ENCODE assay signal across 19 cellular contexts in the genomic region with DNA sequence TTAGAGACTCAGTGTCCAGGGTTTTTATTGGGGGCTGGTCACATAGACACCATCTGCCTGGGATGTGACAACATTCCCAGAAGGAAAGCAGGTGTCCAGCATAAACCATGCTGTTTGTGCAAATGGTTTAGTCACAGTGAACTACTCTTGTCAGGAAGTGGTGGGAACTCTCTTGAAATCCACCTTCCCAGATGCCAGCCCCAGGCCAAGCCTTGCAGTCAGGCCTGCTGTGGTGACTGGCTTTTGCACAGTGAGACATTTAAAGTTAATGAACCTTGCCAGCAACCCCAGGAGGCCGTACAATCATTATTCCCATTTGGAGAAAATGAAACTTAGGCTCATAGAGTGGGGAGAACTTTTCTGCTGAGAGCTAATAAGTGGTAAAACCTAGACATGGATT.
A peak's percentile ranks its signal among the peaks of the same experiment; 100 is the strongest.
DNase-seq lines count a peak whose midpoint lies in the region; ATAC-seq and TF ChIP-seq lines count a peak whose summit lies in the region.
"Had no signal": no experiment of that assay in that cellular context is flagged by ENCODE, and none has a peak within 500 bp of the region (broad histone marks: within the 10 kb centered on the region; RNA-seq: fewer than 3 reads in every experiment).

No MANE protein-coding gene starts in this region.

- no peak overlapping the region for H3K56ac ChIP-seq in IMR-90 (ENCODE audit: extremely low read depth, insufficient read depth, low read length)

- DNase-seq in A673 (ENCODE audit: low spot score) (peak; percentile 18), IMR-90 (peak; percentile 1), RPMI7951 (ENCODE audit: low read depth) (peak; percentile 61), renal cortical epithelial cell (ENCODE audit: low read depth) (peak; percentile 47), tibial artery (no peak), NCI-H2227 treated with DMSO at 0.1 percent for 48 hours (lab: John Stamatoyannopoulos, UW) (no peak)
- DNase-seq: 8988T; Calu3; CD8-positive, alpha-beta T cell; DMS153; DMS79; GDM1; HCEC 1CT; HFFc6 had no signal

- no peak overlapping the region for H2AK5ac ChIP-seq in IMR-90 (ENCODE audit: low read depth, low read length)

- no peak overlapping the region for H3K18ac ChIP-seq in IMR-90 (ENCODE audit: low read depth, low read length)

- no peak overlapping the region for H4K8ac ChIP-seq in IMR-90 (ENCODE audit: low read depth in 2 of 2, low read length in 2 of 2)

- TF ChIP-seq RAD21 in IMR-90 (IDR thresholded peaks at IDR 0.05; ENCODE audit: low read length) = no peak

- H3K9me1 ChIP-seq in IMR-90 (ENCODE audit: insufficient read depth, low read length) = no peaks in the 10 kb centered on the region

- ATAC-seq in IMR-90 (ENCODE audit: low read depth) = no peak
- ATAC-seq in HG02852 (IDR thresholded peaks at IDR 0.05; ENCODE audit: unreplicated experiment) = no peak
- no peak for ATAC-seq in GM21526 (IDR thresholded peaks at IDR 0.05; ENCODE audit: low FRiP score, unreplicated experiment)
- ATAC-seq: CD8-positive, alpha-beta T cell; GM23338; HepG2 had no signal

- no peak overlapping the region for H3K4me2 ChIP-seq in IMR-90 (ENCODE audit: low read depth, low read length)
- H3K4me2 ChIP-seq: GM23338 had no signal

- H4K20me1 ChIP-seq in IMR-90 (ENCODE audit: insufficient read depth, low read length) = no peaks in the 10 kb centered on the region
- H4K20me1 ChIP-seq: BLaER1 treated with 17β-estradiol and CSF1 and Interleukin-3, amounts not matched to agents 10 nM and 100 nM had no signal

- POLR2A ChIA-PET in A673 (lab: Charles Lee; ENCODE audit: low non-redundant PET) = no interaction called here
- POLR2A ChIA-PET in IMR-90 (lab: Charles Lee; ENCODE audit: unreplicated experiment) = no interaction called here

- H3K27me3 ChIP-seq in A673 (replicated peaks; ENCODE audit: insufficient read depth, low read depth, low read length, poor library complexity) (peaks cover 4% of the 10 kb centered on the region), IMR-90 (ENCODE audit: control insufficient read depth, insufficient read depth, low read length) (peaks cover 25% of the 10 kb centered on the region), tibial artery (no peaks in the 10 kb centered on the region)
- H3K27me3 ChIP-seq: BLaER1 treated with 17β-estradiol and CSF1 and Interleukin-3, amounts not matched to agents 10 nM and 100 nM had no signal

- dilution Hi-C loops in IMR-90 (cut with HindIII; ENCODE audit: low sequenced_read_pairs, unreplicated experiment) = no loop called here

- no peak overlapping the region for H2AK9ac ChIP-seq in IMR-90 (replicated peaks; ENCODE audit: low read depth, low read length, poor library complexity)

- H3K14ac ChIP-seq in IMR-90 (replicated peaks; ENCODE audit: low read depth, low read length) = no peak overlapping the region

- no CpG with 5 or more reads among the region's 1 CpG for WGBS in IMR-90 (ENCODE audit: extremely low coverage in 2 of 2, insufficient read length in 1 of 2), 2 experiments

- H3K79me1 ChIP-seq in IMR-90 (ENCODE audit: low read depth in 1 of 2, low read length in 2 of 2) = no peaks in the 10 kb centered on the region

- H4K5ac ChIP-seq in IMR-90 (ENCODE audit: low read depth, low read length) = no peak overlapping the region

- CTCF ChIA-PET in A673 (lab: Charles Lee) (no interaction called here), IMR-90 (lab: Yijun Ruan, JAX) (no interaction called here)

- no peak overlapping the region for H3K4me3 ChIP-seq in A673 (ENCODE audit: low read depth, low read length, poor library complexity, severe bottlenecking)
- no peak overlapping the region for H3K4me3 ChIP-seq in IMR-90 (ENCODE audit: insufficient read depth, low read depth, low read length)
- H3K4me3 ChIP-seq in tibial artery = no peak overlapping the region
- H3K4me3 ChIP-seq: BLaER1 treated with 17β-estradiol and CSF1 and Interleukin-3, amounts not matched to agents 10 nM and 100 nM; GM23338 had no signal

- no peak overlapping the region for H2AFZ ChIP-seq in IMR-90 (replicated peaks; ENCODE audit: low read length, poor library complexity)
- H2AFZ ChIP-seq: GM23338 had no signal

- no peak overlapping the region for H3K23ac ChIP-seq in IMR-90 (ENCODE audit: low read depth, low read length)

- H2BK15ac ChIP-seq in IMR-90 (ENCODE audit: low read depth, low read length) = no peak overlapping the region

- H3K4me1 ChIP-seq in A673 (ENCODE audit: insufficient read depth, low read length, poor library complexity, severe bottlenecking) (no peaks in the 10 kb centered on the region), IMR-90 (ENCODE audit: control insufficient read depth, insufficient read depth, low read length) (no peaks in the 10 kb centered on the region), tibial artery (no peaks in the 10 kb centered on the region)

- H2BK20ac ChIP-seq in IMR-90 (ENCODE audit: low read depth, low read length) = no peak overlapping the region

- no peak for TF ChIP-seq CTCF in A673 (conservative IDR thresholded peaks at IDR 0.05; ENCODE audit: low read depth, low read length)
- no peak for TF ChIP-seq CTCF in IMR-90 (conservative IDR thresholded peaks at IDR 0.05; ENCODE audit: low read depth, low read length)
- TF ChIP-seq CTCF in tibial artery (IDR thresholded peaks at IDR 0.05) = no peak

- in situ Hi-C loops in IMR-90 (cut with MboI; ENCODE audit: low sequenced_read_pairs) = no loop called here

- TF ChIP-seq POLR2A in IMR-90 (IDR thresholded peaks at IDR 0.05; ENCODE audit: low read depth, low read length) = no peak

- BruUV-seq in A673 (replicated peaks; lab: Mats Ljungman, UMichigan) (no TSS peak), IMR-90 (replicated peaks; lab: Mats Ljungman, UMichigan) (no TSS peak)

- intact Hi-C loops in A673 (cut with micrococcal nuclease; ENCODE audit: unreplicated experiment) (no loop called here), IMR-90 (cut with micrococcal nuclease) (loop anchor here (10.0 kb wide), 1 partner anchor 61 kb away; no protein-coding TSS in a partner anchor), tibial artery (cut with DNase I; ENCODE audit: low total_unique reads) (no loop called here)

- no peak overlapping the region for H2BK5ac ChIP-seq in IMR-90 (ENCODE audit: low read depth, low read length, poor library complexity, severe bottlenecking)

- no peak overlapping the region for H3K9ac ChIP-seq in IMR-90 (ENCODE audit: low read depth, low read length)
- H3K9ac ChIP-seq: BLaER1 treated with 17β-estradiol and CSF1 and Interleukin-3, amounts not matched to agents 10 nM and 100 nM had no signal

- no peak overlapping the region for H4K91ac ChIP-seq in IMR-90 (ENCODE audit: insufficient read depth, low read depth, low read length)

- H3K4ac ChIP-seq in IMR-90 (ENCODE audit: low read depth, low read length) = no peak overlapping the region

- no peak overlapping the region for H2BK120ac ChIP-seq in IMR-90 (ENCODE audit: low read depth, low read length)

- no peak overlapping the region for H3K27ac ChIP-seq in A673 (ENCODE audit: low read depth, low read length, poor library complexity, severe bottlenecking)
- no peak overlapping the region for H3K27ac ChIP-seq in IMR-90 (ENCODE audit: insufficient read depth, low read length)
- no peak overlapping the region for H3K27ac ChIP-seq in tibial artery
- H3K27ac ChIP-seq: BLaER1 treated with 17β-estradiol and CSF1 and Interleukin-3, amounts not matched to agents 10 nM and 100 nM had no signal

- peaks cover 4% of the 10 kb centered on the region for H3K9me3 ChIP-seq in A673 (ENCODE audit: low read depth, low read length, poor library complexity, severe bottlenecking)
- H3K9me3 ChIP-seq in IMR-90 (ENCODE audit: control insufficient read depth, insufficient read depth, low read length) = peaks cover 6% of the 10 kb centered on the region
- H3K9me3 ChIP-seq in tibial artery = peaks cover 0 to under 1% (median 0%) of the 10 kb centered on the region in 3 donors

- no peaks in the 10 kb centered on the region for H3K36me3 ChIP-seq in A673 (ENCODE audit: insufficient read depth, low read length, poor library complexity, severe bottlenecking)
- H3K36me3 ChIP-seq in IMR-90 (ENCODE audit: control insufficient read depth, insufficient read depth, low read length) = no peaks in the 10 kb centered on the region
- H3K36me3 ChIP-seq in tibial artery = no peaks in the 10 kb centered on the region
- H3K36me3 ChIP-seq: BLaER1 treated with 17β-estradiol and CSF1 and Interleukin-3, amounts not matched to agents 10 nM and 100 nM had no signal

TF ChIP-seq in IMR-90, 13 proteins besides CTCF, POLR2A, EP300 and RAD21 (continues in another document):
- no peak for TF ChIP-seq SMC3 (IDR thresholded peaks at IDR 0.05; ENCODE audit: low read depth, low read length)
- TF ChIP-seq NFE2L2 (IDR thresholded peaks at IDR 0.05; ENCODE audit: low read depth, low read length) = no peak
- TF ChIP-seq, protein P1, sequence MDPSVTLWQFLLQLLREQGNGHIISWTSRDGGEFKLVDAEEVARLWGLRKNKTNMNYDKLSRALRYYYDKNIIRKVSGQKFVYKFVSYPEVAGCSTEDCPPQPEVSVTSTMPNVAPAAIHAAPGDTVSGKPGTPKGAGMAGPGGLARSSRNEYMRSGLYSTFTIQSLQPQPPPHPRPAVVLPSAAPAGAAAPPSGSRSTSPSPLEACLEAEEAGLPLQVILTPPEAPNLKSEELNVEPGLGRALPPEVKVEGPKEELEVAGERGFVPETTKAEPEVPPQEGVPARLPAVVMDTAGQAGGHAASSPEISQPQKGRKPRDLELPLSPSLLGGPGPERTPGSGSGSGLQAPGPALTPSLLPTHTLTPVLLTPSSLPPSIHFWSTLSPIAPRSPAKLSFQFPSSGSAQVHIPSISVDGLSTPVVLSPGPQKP (IDR thresholded peaks at IDR 0.05; ENCODE audit: borderline replicate concordance, low read depth, low read length) = no peak
- TF ChIP-seq MXI1 (IDR thresholded peaks at IDR 0.05; ENCODE audit: borderline replicate concordance, low read depth, low read length) = no peak
- no peak for TF ChIP-seq MAFK (IDR thresholded peaks at IDR 0.05; ENCODE audit: low read depth, low read length)
- no peak for TF ChIP-seq RCOR1 (IDR thresholded peaks at IDR 0.05; ENCODE audit: insufficient replicate concordance, low read length)
- no peak for TF ChIP-seq CEBPB (IDR thresholded peaks at IDR 0.05; ENCODE audit: low read depth, low read length)
- TF ChIP-seq MAZ (IDR thresholded peaks at IDR 0.05; ENCODE audit: borderline replicate concordance, low read depth, low read length) = no peak
- no peak for TF ChIP-seq BHLHE40 (IDR thresholded peaks at IDR 0.05; ENCODE audit: low read depth, low read length)
- no peak for TF ChIP-seq CHD1 (IDR thresholded peaks at IDR 0.05; ENCODE audit: low read depth, low read length)
- no peak for TF ChIP-seq FOS (IDR thresholded peaks at IDR 0.05; ENCODE audit: low read depth, low read length)
- TF ChIP-seq, protein P2, sequence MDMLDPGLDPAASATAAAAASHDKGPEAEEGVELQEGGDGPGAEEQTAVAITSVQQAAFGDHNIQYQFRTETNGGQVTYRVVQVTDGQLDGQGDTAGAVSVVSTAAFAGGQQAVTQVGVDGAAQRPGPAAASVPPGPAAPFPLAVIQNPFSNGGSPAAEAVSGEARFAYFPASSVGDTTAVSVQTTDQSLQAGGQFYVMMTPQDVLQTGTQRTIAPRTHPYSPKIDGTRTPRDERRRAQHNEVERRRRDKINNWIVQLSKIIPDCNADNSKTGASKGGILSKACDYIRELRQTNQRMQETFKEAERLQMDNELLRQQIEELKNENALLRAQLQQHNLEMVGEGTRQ (IDR thresholded peaks at IDR 0.05; ENCODE audit: low read depth, low read length) = no peak

Comparison
In these comparisons a context has a peak if more than half of its experiments do, and no peak if none do; other contexts are left out.
1. DNase-seq: peak in A673 (single experiment), IMR-90 (single experiment), RPMI7951 (single experiment) and renal cortical epithelial cell (single experiment); none in tibial artery (0 of 2) and NCI-H2227 treated with DMSO at 0.1 percent for 48 hours (single experiment).